Comparison of ENCODE assay signal across 25 cellular contexts in the genomic region with DNA sequence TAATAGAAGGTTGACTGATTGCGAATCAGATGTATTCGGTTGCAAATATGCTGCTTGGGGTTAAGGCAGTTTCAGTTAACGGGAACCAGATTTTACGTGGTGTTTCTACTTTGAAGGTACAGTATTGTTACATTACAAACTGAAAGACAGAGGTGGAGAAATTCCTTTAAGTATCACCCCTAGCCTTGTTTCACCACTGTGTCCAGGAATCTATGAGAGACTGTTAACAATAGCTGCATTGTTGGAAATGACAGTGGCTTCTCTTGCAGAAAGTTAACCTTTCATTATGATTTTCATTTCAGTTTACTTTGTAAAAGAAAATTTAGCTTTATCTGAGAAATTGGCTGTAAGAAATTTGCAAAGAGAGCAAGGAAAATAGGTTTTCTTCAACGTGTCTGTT. TPM values are rescaled to one million over a fixed set of nuclear protein-coding genes. Genes with fewer than 3 reads are reported as not detected.
DNase-seq lines count a peak whose midpoint lies in the region; ATAC-seq, FAIRE-seq and TF ChIP-seq lines count a peak whose summit lies in the region.
"Had no signal": no experiment of that assay in that cellular context is flagged by ENCODE, and none has a peak within 500 bp of the region (broad histone marks: within the 10 kb centered on the region; RNA-seq: fewer than 3 reads in every experiment).

No MANE protein-coding gene starts in this region.

- no peaks in the 10 kb centered on the region for H3F3A ChIP-seq in smooth muscle cell (ENCODE audit: low read depth)

- H3K27me3 ChIP-seq in K562 (ENCODE audit: control insufficient read depth in 2 of 2, insufficient read depth in 2 of 2, low read length in 2 of 2): peaks cover 0 to 4% of the 10 kb centered on the region in 2 experiments; a peak in 3 of 5 replicates
- H3K27me3 ChIP-seq in keratinocyte (ENCODE audit: control insufficient read depth, extremely low read depth, insufficient read depth, low read length): no peaks in the 10 kb centered on the region
- H3K27me3 ChIP-seq in smooth muscle cell (ENCODE audit: low read depth): no peaks in the 10 kb centered on the region
- H3K27me3 ChIP-seq: adrenal gland had no signal

- dilution Hi-C loops in keratinocyte (cut with MboI; ENCODE audit: extremely low pct_ligation_motif_present, low sequenced_read_pairs): no loop called here

- ATAC-seq in K562: no peak
- no peak for ATAC-seq in HG03196 (IDR thresholded peaks at IDR 0.05; ENCODE audit: unreplicated experiment)
- ATAC-seq: naive thymus-derived CD4-positive, alpha-beta T cell; PC-3; stimulated activated naive CD8-positive, alpha-beta T cell treated with anti-CD3 and anti-CD28 coated beads, Interleukin-15, Interleukin-2, amounts not matched to agents 100 U/mL and 50 U/mL, for 24 hours had no signal

- peaks cover 0 to 2% of the 10 kb centered on the region in 2 donors for H3K36me3 Mint-ChIP-seq in CD14-positive monocyte
- no peaks in the 10 kb centered on the region for H3K36me3 Mint-ChIP-seq in activated T-helper 1 cell treated with anti-CD3 and anti-CD28 coated beads, Interleukin-12 subunit alpha, Interleukin-12 subunit beta, Interleukin-2, Interleukin-4 antibody, amounts not matched to agents 30 ng/mL and 10 ng/mL and 1 ng/mL, durations not matched to agents 14 hours and 24 hours and 36 hours (ENCODE audit: low read depth)
- H3K36me3 Mint-ChIP-seq: memory B cell; naive thymus-derived CD4-positive, alpha-beta T cell had no signal

- CTCF ChIA-PET in K562 (lab: Yijun Ruan, JAX; ENCODE audit: low intra/inter-chr PET ratio): no interaction called here

- TF ChIP-seq RAD21 in K562 (CRISPR knock-in tag; conservative IDR thresholded peaks at IDR 0.05 in 1 of 2, IDR thresholded peaks at IDR 0.05 in 1 of 2): no peak

- in situ Hi-C loops in K562 (cut with MboI): no loop called here

- peaks cover 0 to 25% (median 3%) of the 10 kb centered on the region in 3 donors for H3K27me3 Mint-ChIP-seq in CD14-positive monocyte (ENCODE audit: low read depth in 3 of 3)
- H3K27me3 Mint-ChIP-seq in activated T-helper 1 cell treated with anti-CD3 and anti-CD28 coated beads, Interleukin-12 subunit alpha, Interleukin-12 subunit beta, Interleukin-2, Interleukin-4 antibody, amounts not matched to agents 30 ng/mL and 10 ng/mL and 1 ng/mL, durations not matched to agents 14 hours and 24 hours and 36 hours (ENCODE audit: insufficient read depth): peaks cover 9% of the 10 kb centered on the region
- H3K27me3 Mint-ChIP-seq: memory B cell had no signal

- H4K20me1 ChIP-seq in K562 (replicated peaks; ENCODE audit: control insufficient read depth, insufficient read depth, low read length) (no peaks in the 10 kb centered on the region), keratinocyte (ENCODE audit: control insufficient read depth, extremely low read depth, insufficient read depth, low read length) (no peaks in the 10 kb centered on the region), smooth muscle cell (ENCODE audit: low read depth) (peaks cover 34% of the 10 kb centered on the region)

- H3K9me3 ChIP-seq in K562 (replicated peaks; ENCODE audit: control insufficient read depth, insufficient read depth, low read depth, low read length) (no peaks in the 10 kb centered on the region), keratinocyte (ENCODE audit: control insufficient read depth, low read depth, low read length) (no peaks in the 10 kb centered on the region), smooth muscle cell (replicated peaks; ENCODE audit: low read depth) (no peaks in the 10 kb centered on the region)
- H3K9me3 ChIP-seq: adrenal gland, prostate gland, tibial nerve had no signal

- intact Hi-C loops in K562 (cut with micrococcal nuclease) (no loop called here), CD14-positive monocyte (cut with micrococcal nuclease) (loop anchor here in 1 of 2 donors (5.0 kb wide), 1 partner anchor 914 kb away; the partner anchor contains the start of gene PDHA1)
- intact Hi-C loops in activated T-helper 1 cell treated with anti-CD3 and anti-CD28 coated beads, Interleukin-12 subunit alpha, Interleukin-12 subunit beta, Interleukin-2, Interleukin-4 antibody, amounts not matched to agents 30 ng/mL and 10 ng/mL and 1 ng/mL, durations not matched to agents 14 hours and 24 hours and 36 hours (cut with micrococcal nuclease): loop anchor here (5.0 to 10.0 kb wide), 2 partner anchors 1567 to 1641 kb away; partner anchors contain the start of genes BCLAF3 and TXLNG

- FAIRE-seq in K562 (lab: Jason Lieb, UNC): no peak
- peak; percentile 29 for FAIRE-seq in keratinocyte (lab: Jason Lieb, UNC)

- no peak for TF ChIP-seq POLR2A in K562 (conservative IDR thresholded peaks at IDR 0.05)

- POLR2A ChIA-PET in K562 (lab: Yijun Ruan, JAX): no interaction called here

- H3K4me1 Mint-ChIP-seq in CD14-positive monocyte: peaks cover 22% of the 10 kb centered on the region
- peaks cover 13% of the 10 kb centered on the region for H3K4me1 Mint-ChIP-seq in activated T-helper 1 cell treated with anti-CD3 and anti-CD28 coated beads, Interleukin-12 subunit alpha, Interleukin-12 subunit beta, Interleukin-2, Interleukin-4 antibody, amounts not matched to agents 30 ng/mL and 10 ng/mL and 1 ng/mL, durations not matched to agents 14 hours and 24 hours and 36 hours (ENCODE audit: low read depth)

- H3K36me3 ChIP-seq in K562 (ENCODE audit: control insufficient read depth, insufficient read depth, low read length) (no peaks in the 10 kb centered on the region), keratinocyte (ENCODE audit: control insufficient read depth in 2 of 2, extremely low read depth in 1 of 2, insufficient read depth in 2 of 2, low read length in 2 of 2) (no peaks in the 10 kb centered on the region), smooth muscle cell (ENCODE audit: low read depth) (no peaks in the 10 kb centered on the region)
- H3K36me3 ChIP-seq: adrenal gland, prostate gland, tibial nerve had no signal

- no peaks in the 10 kb centered on the region for H3K79me2 ChIP-seq in K562 (ENCODE audit: control insufficient read depth, insufficient read depth, low read length)
- no peaks in the 10 kb centered on the region for H3K79me2 ChIP-seq in keratinocyte (ENCODE audit: control insufficient read depth, insufficient read depth, low read length)
- H3K79me2 ChIP-seq in smooth muscle cell (ENCODE audit: low read depth): peaks cover 47% of the 10 kb centered on the region

- H3K4me3 ChIP-seq in K562 (no peak overlapping the region), keratinocyte (ENCODE audit: control insufficient read depth in 2 of 3, extremely low read depth in 1 of 3, insufficient read depth in 2 of 3, low read depth in 1 of 3, low read length in 3 of 3) (no peak overlapping the region), smooth muscle cell (peak overlapping the region; percentile 78)
- H3K4me3 ChIP-seq: adrenal gland, tibial nerve had no signal

- WGBS in K562 (ENCODE audit: insufficient coverage, low coverage, missing lambda C conversion rate): 19% methylated on average over 4 of the region's 5 CpGs
- 58% methylated on average over 5 of the region's 5 CpGs for WGBS in smooth muscle cell (ENCODE audit: low lambda C conversion rate)

- no TSS peak for BruUV-seq in K562 (replicated peaks; lab: Mats Ljungman, UMichigan)

- H3K27ac Mint-ChIP-seq in CD14-positive monocyte: no peak overlapping the region
- no peak overlapping the region for H3K27ac Mint-ChIP-seq in activated T-helper 1 cell treated with anti-CD3 and anti-CD28 coated beads, Interleukin-12 subunit alpha, Interleukin-12 subunit beta, Interleukin-2, Interleukin-4 antibody, amounts not matched to agents 30 ng/mL and 10 ng/mL and 1 ng/mL, durations not matched to agents 14 hours and 24 hours and 36 hours
- H3K27ac Mint-ChIP-seq: dendritic cell treated with granulocyte-macrophage colony-stimulating factor and Interleukin-4, amounts not matched to agents 40 ng/mL and 50 ng/mL, for 4 days; memory B cell; naive thymus-derived CD4-positive, alpha-beta T cell; T-helper 1 cell treated with Interleukin-12 subunit alpha and Interleukin-12 subunit beta and Interleukin-4 antibody, amounts not matched to agents 30 μg/mL and 1 μg/mL, for 36 hours had no signal

- H3K4me1 ChIP-seq in K562 (replicated peaks in 1 of 2; ENCODE audit: control insufficient read depth in 2 of 2, insufficient read depth in 2 of 2, low read length in 2 of 2) (peaks cover 0 to 16% of the 10 kb centered on the region in 2 experiments; a peak in 3 of 5 replicates), keratinocyte (ENCODE audit: control insufficient read depth, extremely low read depth, insufficient read depth, low read length) (no peaks in the 10 kb centered on the region), smooth muscle cell (ENCODE audit: low read depth) (peaks cover 15% of the 10 kb centered on the region)
- H3K4me1 ChIP-seq: adrenal gland, prostate gland had no signal

- TF ChIP-seq EP300 in K562 (IDR thresholded peaks at IDR 0.05; ENCODE audit: low read length): no peak

- H3K9me1 ChIP-seq in K562 (ENCODE audit: control insufficient read depth, insufficient read depth, low read length) (no peaks in the 10 kb centered on the region), keratinocyte (ENCODE audit: control insufficient read depth, extremely low read depth, insufficient read depth, low read length) (no peaks in the 10 kb centered on the region)

- H3K27ac ChIP-seq in K562 (ENCODE audit: extremely low read depth, low read depth, low read length): no peak overlapping the region
- H3K27ac ChIP-seq in keratinocyte (ENCODE audit: control insufficient read depth, insufficient read depth, low read length): no peak overlapping the region
- H3K27ac ChIP-seq in smooth muscle cell (ENCODE audit: low read depth): no peak overlapping the region
- H3K27ac ChIP-seq: adrenal gland, tibial nerve had no signal

- no peak overlapping the region for H3K4me3 Mint-ChIP-seq in CD14-positive monocyte
- H3K4me3 Mint-ChIP-seq in activated T-helper 1 cell treated with anti-CD3 and anti-CD28 coated beads, Interleukin-12 subunit alpha, Interleukin-12 subunit beta, Interleukin-2, Interleukin-4 antibody, amounts not matched to agents 30 ng/mL and 10 ng/mL and 1 ng/mL, durations not matched to agents 14 hours and 24 hours and 36 hours: no peak overlapping the region
- H3K4me3 Mint-ChIP-seq: dendritic cell treated with granulocyte-macrophage colony-stimulating factor and Interleukin-4, amounts not matched to agents 40 ng/mL and 50 ng/mL, for 4 days; memory B cell; naive thymus-derived CD4-positive, alpha-beta T cell; T-helper 1 cell treated with Interleukin-12 subunit alpha and Interleukin-12 subunit beta and Interleukin-4 antibody, amounts not matched to agents 30 μg/mL and 1 μg/mL, for 36 hours had no signal

- DNase-seq in HT-29 (ENCODE audit: low spot score) (peak; percentile 12), K562 (ENCODE audit: extremely low read depth in 1 of 4, low spot score in 3 of 4) (no peak), keratinocyte (ENCODE audit: low read depth, low spot score) (no peak), smooth muscle cell (lab: John Stamatoyannopoulos, UW; ENCODE audit: unreplicated experiment) (no peak), CD14-positive monocyte (ENCODE audit: low spot score) (no peak)
- DNase-seq in activated T-helper 1 cell treated with anti-CD3 and anti-CD28 coated beads, Interleukin-12 subunit alpha, Interleukin-12 subunit beta, Interleukin-2, Interleukin-4 antibody, amounts not matched to agents 30 ng/mL and 10 ng/mL and 1 ng/mL, durations not matched to agents 14 hours and 24 hours and 36 hours (ENCODE audit: low spot score): no peak
- DNase-seq: activated CD8-positive, alpha-beta memory T cell treated with anti-CD3 and anti-CD28 coated beads, Interleukin-2, amount 50 U/mL, for 4 hours; activated gamma-delta T cell; adrenal gland; COR-L47; KG1; MV-4-11; naive thymus-derived CD4-positive, alpha-beta T cell; NCI-H1694; NCI-H2227 treated with DMSO at 0.1 percent for 48 hours; PC-3; SHP77 treated with DMSO at 0.1 percent for 48 hours; stimulated activated CD4-positive, alpha-beta T cell treated with anti-CD3 and anti-CD28 coated beads, Interleukin-2, amount 100 ng/mL, for 24 hours; stimulated activated naive CD8-positive, alpha-beta T cell treated with anti-CD3 and anti-CD28 coated beads, Interleukin-15, Interleukin-2, amounts not matched to agents 100 U/mL and 50 U/mL, for 24 hours had no signal

- H3K9me3 Mint-ChIP-seq in CD14-positive monocyte: peaks cover 0 to 10% (median 6%) of the 10 kb centered on the region in 7 donors
- H3K9me3 Mint-ChIP-seq in activated T-helper 1 cell treated with anti-CD3 and anti-CD28 coated beads, Interleukin-12 subunit alpha, Interleukin-12 subunit beta, Interleukin-2, Interleukin-4 antibody, amounts not matched to agents 30 ng/mL and 10 ng/mL and 1 ng/mL, durations not matched to agents 14 hours and 24 hours and 36 hours: no peaks in the 10 kb centered on the region
- H3K9me3 Mint-ChIP-seq: dendritic cell treated with granulocyte-macrophage colony-stimulating factor and Interleukin-4, amounts not matched to agents 40 ng/mL and 50 ng/mL, for 4 days; memory B cell; naive thymus-derived CD4-positive, alpha-beta T cell; T-helper 1 cell treated with Interleukin-12 subunit alpha and Interleukin-12 subunit beta and Interleukin-4 antibody, amounts not matched to agents 30 μg/mL and 1 μg/mL, for 36 hours had no signal

- H3K4me2 ChIP-seq in K562 (ENCODE audit: insufficient read depth, low read length) (no peak overlapping the region), keratinocyte (ENCODE audit: control insufficient read depth, extremely low read depth, insufficient read depth, low read depth, low read length) (no peak overlapping the region), smooth muscle cell (peak overlapping the region; percentile 77)

- TF ChIP-seq CTCF in K562 (IDR thresholded peaks at IDR 0.05 in 2 of 3, conservative IDR thresholded peaks at IDR 0.05 in 1 of 3; ENCODE audit: insufficient read depth in 2 of 3, low read depth in 1 of 3, low read length in 3 of 3) (no peak), keratinocyte (optimal IDR thresholded peaks at IDR 0.05 in 1 of 3, IDR thresholded peaks at IDR 0.05 in 1 of 3, conservative IDR thresholded peaks at IDR 0.05 in 1 of 3; ENCODE audit: extremely low read depth in 1 of 3, insufficient read depth in 2 of 3, low read length in 3 of 3) (no peak), smooth muscle cell (IDR thresholded peaks at IDR 0.05; ENCODE audit: borderline replicate concordance, insufficient read depth, poor library complexity, severe bottlenecking) (no peak), CD14-positive monocyte (IDR thresholded peaks at IDR 0.05) (no peak)

- H3K9ac ChIP-seq in K562 (ENCODE audit: insufficient read depth in 1 of 2, low read depth in 2 of 2, low read length in 2 of 2) (no peak overlapping the region), keratinocyte (ENCODE audit: control insufficient read depth, extremely low read depth, insufficient read depth, low read length) (no peak overlapping the region), smooth muscle cell (ENCODE audit: low read depth) (no peak overlapping the region)

- H2AFZ ChIP-seq in K562 (ENCODE audit: low read depth, low read length): no peak overlapping the region
- no peak overlapping the region for H2AFZ ChIP-seq in keratinocyte (ENCODE audit: control insufficient read depth, low read length)
- H2AFZ ChIP-seq in smooth muscle cell (ENCODE audit: low read depth): no peak overlapping the region

RNA-seq across cellular contexts. Expression of gene CDKL5, which starts 2.6 kb away (rescaled TPM):
- total RNA-seq in HT-29 (2014; rRNA removed; shearing (Covaris generic)): 1.6 and 3.2 TPM in 2 replicates
- 0.51 and 2.4 TPM in 2 replicates for total RNA-seq in K562 (2011; cell fraction: chromatin; rRNA removed; ENCODE audit: low replicate concordance)
- total RNA-seq in K562 (2011; cell fraction: nucleolus; rRNA removed): 0.26 and 0.50 TPM in 2 replicates
- 1.1 and 1.4 TPM in 2 replicates for total RNA-seq in K562 (2011; cell fraction: nucleoplasm; rRNA removed)
- under 0.01 TPM in 2 replicates for total RNA-seq in K562 (2014; rRNA removed)
- total RNA-seq in K562 (2014; rRNA removed; fragmentation: Illumina TruSeq; extraction: Trizol): 0.04 and 0.13 TPM in 2 replicates
- total RNA-seq in K562 (2015; rRNA removed; fragmentation: Illumina TruSeq; extraction: Trizol): 0.04 and 0.11 TPM in 2 replicates
- 0.11 and 0.16 TPM in 2 replicates for total RNA-seq in K562 (2021)
- polyA plus RNA-seq in K562 (2011; rRNA removed): 0.14 and 0.21 TPM in 2 replicates
- polyA plus RNA-seq in K562 (2011; cell fraction: cytosol; rRNA removed): 0.07 and 0.13 TPM in 2 replicates
- 0.24 and 0.33 TPM in 2 replicates for polyA plus RNA-seq in K562 (2011; cell fraction: nucleus; rRNA removed)
- polyA plus RNA-seq in K562 (2012): 0.08 and 0.11 TPM in 2 replicates
- 0.04 TPM in 2 replicates for polyA plus RNA-seq in K562 (2014; fragmentation: Illumina TruSeq; extraction: Trizol)
- under 1 TPM; under 0.01 to 0.01 TPM for polyA plus RNA-seq in K562 (2014; fragmentation: Nextera tagmentation; extraction: Ambion mirVana)
- 0.04 and 0.08 TPM in 2 replicates for polyA plus RNA-seq in K562 (2014; rRNA removed)
- 0.53 and 0.60 TPM in 2 replicates for polyA minus RNA-seq in K562 (2011; rRNA and poly(A)+ RNA removed)
- polyA minus RNA-seq in K562 (2011; cell fraction: cytosol; rRNA and poly(A)+ RNA removed): 0.10 TPM in 1 of 2 replicates, not detected in the other
- polyA minus RNA-seq in K562 (2011; cell fraction: nucleus; rRNA and poly(A)+ RNA removed): 0.22 and 0.54 TPM in 2 replicates
- polyA plus RNA-seq in keratinocyte: 2.6 to 4.2 TPM (median 3.4 TPM) in 3 replicates
- 4.0 TPM for polyA plus RNA-seq in keratinocyte (2011; ENCODE audit: low read depth)
- 1.2 and 2.7 TPM in 2 replicates for polyA plus RNA-seq in keratinocyte (2011; cell fraction: cytosol; rRNA removed)
- polyA plus RNA-seq in keratinocyte (2011; cell fraction: nucleus; rRNA removed): 6.4 TPM in 2 replicates
- polyA plus RNA-seq in keratinocyte (2012; ENCODE audit: low replicate concordance): 1.3 and 1.7 TPM in 2 replicates
- polyA minus RNA-seq in keratinocyte: 4.1 to 13.5 TPM (median 8.2 TPM) in 3 replicates
- polyA minus RNA-seq in keratinocyte (2011; cell fraction: cytosol; rRNA and poly(A)+ RNA removed): 1.9 TPM
- 7.3 and 13.3 TPM in 2 replicates for polyA minus RNA-seq in keratinocyte (2011; cell fraction: nucleus; rRNA and poly(A)+ RNA removed)
- 13.7 and 14.4 TPM in 2 replicates for total RNA-seq in smooth muscle cell
- 3.4 and 4.8 TPM in 2 replicates for polyA plus RNA-seq in smooth muscle cell
- polyA plus RNA-seq in CD14-positive monocyte: 1 to 10 TPM in 1 of 2 donors, under 1 TPM in 1; 0.54 to 3.6 TPM
- 0.69 and 0.73 TPM in 2 replicates for total RNA-seq in activated T-helper 1 cell treated with anti-CD3 and anti-CD28 coated beads, Interleukin-12 subunit alpha, Interleukin-12 subunit beta, Interleukin-2, Interleukin-4 antibody, amounts not matched to agents 30 ng/mL and 10 ng/mL and 1 ng/mL, durations not matched to agents 14 hours and 24 hours and 36 hours
